ENCODE assay signal across 33 cellular contexts in genomic region chr2:573805-574392, GRCh38.
"Had no signal": no experiment of that assay in that cellular context is flagged by ENCODE, and none has a peak within 500 bp of the region (broad histone marks: within the 10 kb centered on the region; RNA-seq: fewer than 3 reads in every experiment).

No MANE protein-coding gene starts in this region.

- H3K4me1 Mint-ChIP-seq: activated B cell treated with CpG ODN at 0.5 μM for 24 hours; activated CD8-positive, alpha-beta memory T cell treated with anti-CD3 and anti-CD28 coated beads, Interleukin-2, amount 10 ng/mL, durations not matched to agents 7 days and 5 days; activated naive CD4-positive, alpha-beta T cell treated with anti-CD3 and anti-CD28 coated beads, Interleukin-2, amount 10 ng/mL, durations not matched to agents 7 days and 5 days; activated naive CD8-positive, alpha-beta T cell treated with anti-CD3 and anti-CD28 coated beads, Interleukin-2, amount 10 ng/mL, durations not matched to agents 7 days and 5 days; T-helper 17 cell had no signal

- ATAC-seq: activated CD4-positive, CD25-positive, alpha-beta regulatory T cell treated with anti-CD3 and anti-CD28 coated beads, Interleukin-2, amount 50 U/mL, for 24 hours; activated CD8-positive, alpha-beta memory T cell treated with anti-CD3 and anti-CD28 coated beads, Interleukin-2, amount 10 ng/mL, durations not matched to agents 7 days and 5 days; activated CD8-positive, alpha-beta T cell treated with anti-CD3 and anti-CD28 coated beads, Interleukin-2, amount 10 ng/mL, durations not matched to agents 7 days and 5 days; activated naive CD4-positive, alpha-beta T cell treated with anti-CD3 and anti-CD28 coated beads, Interleukin-2, amount 50 U/mL, for 72 hours; effector memory CD8-positive, alpha-beta T cell; gastroesophageal sphincter; T-helper 17 cell had no signal

- H3K4me3 Mint-ChIP-seq: activated B cell treated with CpG ODN at 0.5 μM for 24 hours; activated CD4-positive, alpha-beta memory T cell treated with anti-CD3 and anti-CD28 coated beads for 36 hours; activated CD8-positive, alpha-beta memory T cell treated with anti-CD3 and anti-CD28 coated beads, Interleukin-2, amount 10 ng/mL, durations not matched to agents 7 days and 5 days; activated CD8-positive, alpha-beta T cell treated with anti-CD3 and anti-CD28 coated beads, Interleukin-2, amount 10 ng/mL, durations not matched to agents 7 days and 5 days; activated naive CD4-positive, alpha-beta T cell treated with anti-CD3 and anti-CD28 coated beads, Interleukin-2, amount 10 ng/mL, durations not matched to agents 7 days and 5 days; activated naive CD8-positive, alpha-beta T cell treated with anti-CD3 and anti-CD28 coated beads, Interleukin-2, amount 10 ng/mL, durations not matched to agents 7 days and 5 days; activated T-helper 1 cell treated with anti-CD3 and anti-CD28 coated beads, Interleukin-12 subunit alpha, Interleukin-12 subunit beta, Interleukin-2, Interleukin-4 antibody, amounts not matched to agents 30 ng/mL and 10 ng/mL and 1 ng/mL, durations not matched to agents 14 hours and 24 hours and 36 hours; effector memory CD8-positive, alpha-beta T cell; T-helper 17 cell; T-helper 2 cell treated with Interferon-gamma antibody and Interleukin-4, amounts not matched to agents 5 μg/mL and 100 μg/mL, for 36 hours had no signal

- H3K4me3 ChIP-seq: esophagus squamous epithelium, gastroesophageal sphincter had no signal

- H3K36me3 Mint-ChIP-seq: activated CD4-positive, alpha-beta memory T cell treated with anti-CD3 and anti-CD28 coated beads for 36 hours; activated naive CD4-positive, alpha-beta T cell treated with anti-CD3 and anti-CD28 coated beads, Interleukin-2, amount 10 ng/mL, durations not matched to agents 7 days and 5 days had no signal

- H3K36me3 ChIP-seq: brain microvascular endothelial cell, esophagus squamous epithelium, gastroesophageal sphincter, WERI-Rb-1 had no signal

- H3K27ac Mint-ChIP-seq: activated B cell treated with CpG ODN at 0.5 μM for 24 hours; activated CD4-positive, alpha-beta memory T cell treated with anti-CD3 and anti-CD28 coated beads for 36 hours; activated CD8-positive, alpha-beta memory T cell treated with anti-CD3 and anti-CD28 coated beads, Interleukin-2, amount 10 ng/mL, durations not matched to agents 7 days and 5 days; activated CD8-positive, alpha-beta T cell treated with anti-CD3 and anti-CD28 coated beads, Interleukin-2, amount 10 ng/mL, durations not matched to agents 7 days and 5 days; activated naive CD4-positive, alpha-beta T cell treated with anti-CD3 and anti-CD28 coated beads, Interleukin-2, amount 10 ng/mL, durations not matched to agents 7 days and 5 days; activated naive CD4-positive, alpha-beta T cell treated with anti-CD3 and anti-CD28 coated beads, Interleukin-2, amount 50 U/mL, for 72 hours; activated naive CD8-positive, alpha-beta T cell treated with anti-CD3 and anti-CD28 coated beads, Interleukin-2, amount 10 ng/mL, durations not matched to agents 7 days and 5 days; activated T-helper 1 cell treated with anti-CD3 and anti-CD28 coated beads, Interleukin-12 subunit alpha, Interleukin-12 subunit beta, Interleukin-2, Interleukin-4 antibody, amounts not matched to agents 30 ng/mL and 10 ng/mL and 1 ng/mL, durations not matched to agents 14 hours and 24 hours and 36 hours; activated T-helper 2 cell treated with anti-CD3 and anti-CD28 coated beads, Interferon-gamma antibody, Interleukin-2, Interleukin-4, amounts not matched to agents 10 μg/mL and 5 μg/mL and 100 μg/mL, durations not matched to agents 14 hours and 24 hours and 36 hours; effector memory CD8-positive, alpha-beta T cell; T-helper 17 cell; T-helper 2 cell treated with Interferon-gamma antibody and Interleukin-4, amounts not matched to agents 5 μg/mL and 100 μg/mL, for 36 hours had no signal

- H3K27ac ChIP-seq: brain microvascular endothelial cell, epithelial cell of prostate, esophagus squamous epithelium, gastroesophageal sphincter, WERI-Rb-1 had no signal

- H3K4me1 ChIP-seq: gastroesophageal sphincter had no signal

- DNase-seq: activated B cell treated with CpG ODN at 0.5 μM for 24 hours; activated CD4-positive, alpha-beta memory T cell treated with anti-CD3 and anti-CD28 coated beads for 36 hours; activated CD4-positive, alpha-beta T cell treated with anti-CD3 and anti-CD28 coated beads for 48 hours; activated CD4-positive, alpha-beta T cell treated with anti-CD3 and anti-CD28 coated beads, Interleukin-2, amount 50 U/mL, for 1 hour; activated CD8-positive, alpha-beta memory T cell treated with anti-CD3 and anti-CD28 coated beads, Interleukin-2, amount 10 ng/mL, durations not matched to agents 7 days and 5 days; activated CD8-positive, alpha-beta memory T cell treated with anti-CD3 and anti-CD28 coated beads, Interleukin-2, amount 50 U/mL, for 4 hours; activated CD8-positive, alpha-beta T cell treated with anti-CD3 and anti-CD28 coated beads, Interleukin-2, amount 10 ng/mL, durations not matched to agents 7 days and 5 days; activated gamma-delta T cell; activated naive CD4-positive, alpha-beta T cell; activated naive CD4-positive, alpha-beta T cell treated with anti-CD3 and anti-CD28 coated beads, Interleukin-2, amount 10 ng/mL, durations not matched to agents 7 days and 5 days; activated naive CD8-positive, alpha-beta T cell treated with anti-CD3 and anti-CD28 coated beads, Interleukin-2, amount 10 ng/mL, durations not matched to agents 7 days and 5 days; activated T-cell treated with anti-CD3 and anti-CD28 coated beads, Interleukin-2, amount 50 U/mL, for 1 hour; activated T-cell treated with anti-CD3 and anti-CD28 coated beads, Interleukin-2, amount 50 U/mL, for 48 hours; anterior cingulate cortex; brain microvascular endothelial cell; caudate nucleus; cortex of kidney; dermis blood vessel endothelial cell; effector CD4-positive, alpha-beta T cell; effector memory CD8-positive, alpha-beta T cell; esophagus squamous epithelium; foreskin melanocyte; T-helper 1 cell; T-helper 17 cell; T1000; WERI-Rb-1 had no signal

- H3K27me3 ChIP-seq: brain microvascular endothelial cell had no signal
